Comparison of ENCODE assay signal across 24 cellular contexts in the genomic region with DNA sequence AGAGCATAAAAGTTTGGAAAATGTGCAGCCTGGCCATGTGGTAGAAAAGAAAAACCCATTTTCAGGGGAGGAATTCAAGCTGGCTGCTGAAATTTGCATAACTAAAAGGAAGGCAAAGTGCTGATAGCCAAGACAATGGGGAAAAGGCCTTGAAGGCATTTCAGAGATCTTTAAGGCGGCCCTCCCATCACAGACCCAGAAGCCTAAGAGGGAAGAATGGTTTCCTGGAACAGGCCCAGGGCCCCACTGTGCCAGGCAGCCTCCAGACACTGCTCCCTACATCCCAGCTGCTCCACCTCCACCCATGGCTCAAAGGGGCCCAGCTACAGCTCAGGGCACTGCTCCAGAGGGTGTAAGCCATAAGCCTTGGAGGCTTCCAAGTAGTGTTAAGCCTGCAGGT.
DNase-seq lines count a peak whose midpoint lies in the region; ATAC-seq and TF ChIP-seq lines count a peak whose summit lies in the region.
"Had no signal": no experiment of that assay in that cellular context is flagged by ENCODE, and none has a peak within 500 bp of the region (broad histone marks: within the 10 kb centered on the region; RNA-seq: fewer than 3 reads in every experiment).

No MANE protein-coding gene starts in this region.

- in situ Hi-C loops in HAP-1 (cut with MboI; ENCODE audit: low sequenced_read_pairs): no loop called here

- peak; percentile 52 to 59 for DNase-seq in HAP-1 (ENCODE audit: low spot score in 2 of 2)
- DNase-seq in NCI-H69 (lab: John Stamatoyannopoulos, UW): peak; percentile 1
- peak; percentile 45 for DNase-seq in iPS DF 19.7 (ENCODE audit: low read depth, low spot score)
- DNase-seq in activated CD4-positive, alpha-beta T cell treated with anti-CD3 and anti-CD28 coated beads, Interleukin-2, amount 50 U/mL, for 4 hours: no peak
- no peak for DNase-seq in T1000 (lab: John Stamatoyannopoulos, UW)
- no peak for DNase-seq in spleen
- DNase-seq: C1 segment of cervical spinal cord; CD4-positive, alpha-beta memory T cell; COR-L47; DMS79; GM23248; IMR-90; KG1; MG63; NCI-H1105 treated with DMSO at 0.1 percent for 48 hours; NCI-H146; NCI-H1930; NCI-H2107; NCI-H526; Right ventricle myocardium superior; RPMI8226 had no signal

- WGBS in spleen, 5 donors: 30 to 100% (median 57%) methylated on average over 1 of the region's 1 CpG

- intact Hi-C loops in spleen (cut with DNase I; ENCODE audit: low total_unique reads): no loop called here

- no peak for TF ChIP-seq CTCF in spleen (IDR thresholded peaks at IDR 0.05 in 8 of 11, conservative IDR thresholded peaks at IDR 0.05 in 3 of 11)

- no peaks in the 10 kb centered on the region; the same call in 1 of the 2 replicates for H3K9me3 ChIP-seq in HAP-1
- peaks cover 0 to 12% (median 1%) of the 10 kb centered on the region in 8 donors for H3K9me3 ChIP-seq in spleen
- H3K9me3 ChIP-seq: MG63, SJSA1 had no signal

- H3K27ac ChIP-seq in spleen: no peak overlapping the region
- H3K27ac ChIP-seq: GM23248, SJSA1 had no signal

- H3K27me3 ChIP-seq in HAP-1 (ENCODE audit: low read depth) (no peaks in the 10 kb centered on the region), spleen (replicated peaks in 1 of 7) (peaks cover 0 to 6% (median 0%) of the 10 kb centered on the region in 7 donors)
- H3K27me3 ChIP-seq: MG63, SJSA1 had no signal

- H3K36me3 ChIP-seq in HAP-1 (replicated peaks) (no peaks in the 10 kb centered on the region), spleen (no peaks in the 10 kb centered on the region)
- H3K36me3 ChIP-seq: MG63, SJSA1 had no signal

- no peak for ATAC-seq in HG03571 (IDR thresholded peaks at IDR 0.05; ENCODE audit: unreplicated experiment)
- ATAC-seq: HCT116 had no signal

- H3K4me3 ChIP-seq in HAP-1 (no peak overlapping the region), spleen (no peak overlapping the region)
- H3K4me3 ChIP-seq: GM23248, MG63, SJSA1 had no signal

- no peak for TF ChIP-seq POLR2A in spleen (IDR thresholded peaks at IDR 0.05)

- H3K4me1 ChIP-seq in HAP-1 (peaks cover 16% of the 10 kb centered on the region), spleen (no peaks in the 10 kb centered on the region)
- H3K4me1 ChIP-seq: SJSA1 had no signal

Comparison
In these comparisons a context has a peak if more than half of its experiments do, and no peak if none do; other contexts are left out.
1. DNase-seq: peak in HAP-1 (2 of 2), NCI-H69 (single experiment) and iPS DF 19.7 (single experiment); none in activated CD4-positive, alpha-beta T cell treated with anti-CD3 and anti-CD28 coated beads, Interleukin-2, amount 50 U/mL, for 4 hours (0 of 2), T1000 (single experiment) and spleen (single experiment).